1 cellular context compared by ENCODE assay signal in genomic region chr18:79682896-79683625, GRCh38.
TF ChIP-seq lines count a peak whose summit lies in the region.

No MANE protein-coding gene starts in this region.

TF ChIP-seq in GM23338, 12 proteins besides CTCF, POLR2A, EP300 and RAD21 (continued from another document):
- no peak for TF ChIP-seq REST (IDR thresholded peaks at IDR 0.05; ENCODE audit: unreplicated experiment)
- no peak for TF ChIP-seq ZNF114 (CRISPR knock-in tag; IDR thresholded peaks at IDR 0.05)
- TF ChIP-seq, protein P1, sequence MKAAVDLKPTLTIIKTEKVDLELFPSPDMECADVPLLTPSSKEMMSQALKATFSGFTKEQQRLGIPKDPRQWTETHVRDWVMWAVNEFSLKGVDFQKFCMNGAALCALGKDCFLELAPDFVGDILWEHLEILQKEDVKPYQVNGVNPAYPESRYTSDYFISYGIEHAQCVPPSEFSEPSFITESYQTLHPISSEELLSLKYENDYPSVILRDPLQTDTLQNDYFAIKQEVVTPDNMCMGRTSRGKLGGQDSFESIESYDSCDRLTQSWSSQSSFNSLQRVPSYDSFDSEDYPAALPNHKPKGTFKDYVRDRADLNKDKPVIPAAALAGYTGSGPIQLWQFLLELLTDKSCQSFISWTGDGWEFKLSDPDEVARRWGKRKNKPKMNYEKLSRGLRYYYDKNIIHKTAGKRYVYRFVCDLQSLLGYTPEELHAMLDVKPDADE (IDR thresholded peaks at IDR 0.05), result no peak
- TF ChIP-seq STAT1 (IDR thresholded peaks at IDR 0.05; ENCODE audit: unreplicated experiment), result no peak
- TF ChIP-seq POLR2AphosphoS5 (IDR thresholded peaks at IDR 0.05; ENCODE audit: low read depth), result no peak
- no peak for TF ChIP-seq EZH2 (IDR thresholded peaks at IDR 0.05; ENCODE audit: low read depth, unreplicated experiment)
